8 cellular contexts compared by ENCODE assay signal in genomic region chr1:40040511-40041465, GRCh38.
DNase-seq lines count a peak whose midpoint lies in the region; ATAC-seq and FAIRE-seq lines count a peak whose summit lies in the region.

A gene with protein sequence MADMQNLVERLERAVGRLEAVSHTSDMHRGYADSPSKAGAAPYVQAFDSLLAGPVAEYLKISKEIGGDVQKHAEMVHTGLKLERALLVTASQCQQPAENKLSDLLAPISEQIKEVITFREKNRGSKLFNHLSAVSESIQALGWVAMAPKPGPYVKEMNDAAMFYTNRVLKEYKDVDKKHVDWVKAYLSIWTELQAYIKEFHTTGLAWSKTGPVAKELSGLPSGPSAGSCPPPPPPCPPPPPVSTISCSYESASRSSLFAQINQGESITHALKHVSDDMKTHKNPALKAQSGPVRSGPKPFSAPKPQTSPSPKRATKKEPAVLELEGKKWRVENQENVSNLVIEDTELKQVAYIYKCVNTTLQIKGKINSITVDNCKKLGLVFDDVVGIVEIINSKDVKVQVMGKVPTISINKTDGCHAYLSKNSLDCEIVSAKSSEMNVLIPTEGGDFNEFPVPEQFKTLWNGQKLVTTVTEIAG (plus strand): TSS chr1:40040729. CDS start chr1:40059347, 18,618 bp downstream.

- peak; percentile 81 for ATAC-seq in HG03442 (IDR thresholded peaks at IDR 0.05; ENCODE audit: unreplicated experiment)

- DNase-seq in Ammon's horn (ENCODE audit: low spot score) (peak; percentile 99), GM19238 (ENCODE audit: insufficient read length, low spot score) (peak; percentile 87), NCI-H524 (lab: John Stamatoyannopoulos, UW) (peak; percentile 96 to 97), kidney tubule cell (ENCODE audit: low spot score) (peak; percentile 99)
- DNase-seq in activated CD4-positive, alpha-beta T cell treated with anti-CD3 and anti-CD28 coated beads for 48 hours: peak; percentile 100
- DNase-seq in stimulated activated CD4-positive, alpha-beta T cell treated with anti-CD3 and anti-CD28 coated beads, Interleukin-1b, Interleukin-23, amount 100 ng/mL, for 4 hours (ENCODE audit: low read depth in 2 of 2): peak; percentile 99 to 100

- FAIRE-seq in colon (lab: Jason Lieb, UNC): peak; percentile 73

Comparison
In these comparisons a context has a peak if more than half of its experiments do, and no peak if none do; other contexts are left out.
1. Peak in every context shown above with its lines: DNase-seq and ATAC-seq.